In the genomic region with DNA sequence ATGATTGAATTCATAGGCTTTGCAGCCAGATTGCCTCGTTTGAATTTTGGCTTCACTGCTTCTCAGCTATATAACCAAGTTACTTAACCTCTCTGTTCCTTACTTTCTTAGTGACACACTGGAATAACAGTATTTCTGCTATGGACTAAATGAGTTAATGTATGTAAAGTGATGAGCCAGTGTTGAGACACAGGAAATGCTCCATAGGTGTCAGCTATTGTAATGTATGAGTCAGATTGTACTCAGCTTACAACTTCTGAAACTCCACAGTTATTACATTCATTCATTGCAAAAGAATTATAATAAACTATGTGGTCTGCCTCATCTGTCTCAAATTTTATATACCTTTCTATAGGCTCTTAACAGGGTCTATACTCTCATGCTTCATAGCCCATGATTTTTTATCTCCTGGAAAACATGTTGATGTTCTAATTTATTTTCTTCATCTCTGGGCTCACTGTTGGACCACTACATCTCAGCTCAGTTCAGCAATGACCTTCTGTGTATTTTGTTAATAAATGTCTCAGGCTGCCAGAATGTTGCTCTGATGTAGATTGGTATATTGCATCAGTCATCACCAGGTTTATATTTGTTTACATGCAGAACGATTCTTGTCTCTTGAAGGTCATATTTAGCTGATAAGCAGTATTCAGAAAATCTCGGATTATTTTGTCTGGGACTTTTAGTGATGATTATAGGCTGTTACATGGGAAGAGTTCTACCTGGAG, we compare ENCODE assay signal across 1 cellular context.
TF ChIP-seq lines count a peak whose summit lies in the region.

No MANE protein-coding gene starts in this region.

TF ChIP-seq in GM23338, 12 proteins besides CTCF, POLR2A, EP300 and RAD21 (continued from another document):
- TF ChIP-seq, protein P1, sequence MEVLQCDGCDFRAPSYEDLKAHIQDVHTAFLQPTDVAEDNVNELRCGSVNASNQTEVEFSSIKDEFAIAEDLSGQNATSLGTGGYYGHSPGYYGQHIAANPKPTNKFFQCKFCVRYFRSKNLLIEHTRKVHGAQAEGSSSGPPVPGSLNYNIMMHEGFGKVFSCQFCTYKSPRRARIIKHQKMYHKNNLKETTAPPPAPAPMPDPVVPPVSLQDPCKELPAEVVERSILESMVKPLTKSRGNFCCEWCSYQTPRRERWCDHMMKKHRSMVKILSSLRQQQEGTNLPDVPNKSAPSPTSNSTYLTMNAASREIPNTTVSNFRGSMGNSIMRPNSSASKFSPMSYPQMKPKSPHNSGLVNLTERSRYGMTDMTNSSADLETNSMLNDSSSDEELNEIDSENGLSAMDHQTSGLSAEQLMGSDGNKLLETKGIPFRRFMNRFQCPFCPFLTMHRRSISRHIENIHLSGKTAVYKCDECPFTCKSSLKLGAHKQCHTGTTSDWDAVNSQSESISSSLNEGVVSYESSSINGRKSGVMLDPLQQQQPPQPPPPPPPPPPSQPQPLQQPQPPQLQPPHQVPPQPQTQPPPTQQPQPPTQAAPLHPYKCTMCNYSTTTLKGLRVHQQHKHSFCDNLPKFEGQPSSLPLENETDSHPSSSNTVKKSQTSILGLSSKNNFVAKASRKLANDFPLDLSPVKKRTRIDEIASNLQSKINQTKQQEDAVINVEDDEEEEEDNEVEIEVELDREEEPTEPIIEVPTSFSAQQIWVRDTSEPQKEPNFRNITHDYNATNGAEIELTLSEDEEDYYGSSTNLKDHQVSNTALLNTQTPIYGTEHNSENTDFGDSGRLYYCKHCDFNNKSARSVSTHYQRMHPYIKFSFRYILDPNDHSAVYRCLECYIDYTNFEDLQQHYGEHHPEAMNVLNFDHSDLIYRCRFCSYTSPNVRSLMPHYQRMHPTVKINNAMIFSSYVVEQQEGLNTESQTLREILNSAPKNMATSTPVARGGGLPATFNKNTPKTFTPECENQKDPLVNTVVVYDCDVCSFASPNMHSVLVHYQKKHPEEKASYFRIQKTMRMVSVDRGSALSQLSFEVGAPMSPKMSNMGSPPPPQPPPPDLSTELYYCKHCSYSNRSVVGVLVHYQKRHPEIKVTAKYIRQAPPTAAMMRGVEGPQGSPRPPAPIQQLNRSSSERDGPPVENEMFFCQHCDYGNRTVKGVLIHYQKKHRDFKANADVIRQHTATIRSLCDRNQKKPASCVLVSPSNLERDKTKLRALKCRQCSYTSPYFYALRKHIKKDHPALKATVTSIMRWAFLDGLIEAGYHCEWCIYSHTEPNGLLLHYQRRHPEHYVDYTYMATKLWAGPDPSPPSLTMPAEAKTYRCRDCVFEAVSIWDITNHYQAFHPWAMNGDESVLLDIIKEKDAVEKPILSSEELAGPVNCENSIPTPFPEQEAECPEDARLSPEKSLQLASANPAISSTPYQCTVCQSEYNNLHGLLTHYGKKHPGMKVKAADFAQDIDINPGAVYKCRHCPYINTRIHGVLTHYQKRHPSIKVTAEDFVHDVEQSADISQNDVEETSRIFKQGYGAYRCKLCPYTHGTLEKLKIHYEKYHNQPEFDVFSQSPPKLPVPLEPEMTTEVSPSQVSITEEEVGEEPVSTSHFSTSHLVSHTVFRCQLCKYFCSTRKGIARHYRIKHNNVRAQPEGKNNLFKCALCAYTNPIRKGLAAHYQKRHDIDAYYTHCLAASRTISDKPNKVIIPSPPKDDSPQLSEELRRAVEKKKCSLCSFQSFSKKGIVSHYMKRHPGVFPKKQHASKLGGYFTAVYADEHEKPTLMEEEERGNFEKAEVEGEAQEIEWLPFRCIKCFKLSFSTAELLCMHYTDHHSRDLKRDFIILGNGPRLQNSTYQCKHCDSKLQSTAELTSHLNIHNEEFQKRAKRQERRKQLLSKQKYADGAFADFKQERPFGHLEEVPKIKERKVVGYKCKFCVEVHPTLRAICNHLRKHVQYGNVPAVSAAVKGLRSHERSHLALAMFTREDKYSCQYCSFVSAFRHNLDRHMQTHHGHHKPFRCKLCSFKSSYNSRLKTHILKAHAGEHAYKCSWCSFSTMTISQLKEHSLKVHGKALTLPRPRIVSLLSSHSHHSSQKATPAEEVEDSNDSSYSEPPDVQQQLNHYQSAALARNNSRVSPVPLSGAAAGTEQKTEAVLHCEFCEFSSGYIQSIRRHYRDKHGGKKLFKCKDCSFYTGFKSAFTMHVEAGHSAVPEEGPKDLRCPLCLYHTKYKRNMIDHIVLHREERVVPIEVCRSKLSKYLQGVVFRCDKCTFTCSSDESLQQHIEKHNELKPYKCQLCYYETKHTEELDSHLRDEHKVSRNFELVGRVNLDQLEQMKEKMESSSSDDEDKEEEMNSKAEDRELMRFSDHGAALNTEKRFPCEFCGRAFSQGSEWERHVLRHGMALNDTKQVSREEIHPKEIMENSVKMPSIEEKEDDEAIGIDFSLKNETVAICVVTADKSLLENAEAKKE (CRISPR knock-in tag; IDR thresholded peaks at IDR 0.05): no peak
- TF ChIP-seq JUNB (IDR thresholded peaks at IDR 0.05; ENCODE audit: unreplicated experiment): no peak
